18 cellular contexts compared by ENCODE assay signal in genomic region chr19:55669418-55670279, GRCh38. TPM values are rescaled to one million over a fixed set of nuclear protein-coding genes. Genes with fewer than 3 reads are reported as not detected.
DNase-seq lines count a peak whose midpoint lies in the region; ATAC-seq lines count a peak whose summit lies in the region.
"Had no signal": no experiment of that assay in that cellular context is flagged by ENCODE, and none has a peak within 500 bp of the region (broad histone marks: within the 10 kb centered on the region; RNA-seq: fewer than 3 reads in every experiment).

No MANE protein-coding gene starts in this region.

- H3K27me3 Mint-ChIP-seq in activated T-cell treated with anti-CD3 and anti-CD28 coated beads, Interleukin-2, amount 50 U/mL, for 24 hours = no peaks in the 10 kb centered on the region
- H3K27me3 Mint-ChIP-seq in activated T-cell treated with anti-CD3 and anti-CD28 coated beads, Interleukin-2, amount 50 U/mL, for 4 hours (ENCODE audit: low read depth) = no peaks in the 10 kb centered on the region
- H3K27me3 Mint-ChIP-seq in stimulated activated naive B cell treated with anti-CD40 and anti-IgM and Interleukin-4, amounts not matched to agents 10 μg/mL and 1 μg/mL and 100 μg/mL, for 72 hours = no peaks in the 10 kb centered on the region
- H3K27me3 Mint-ChIP-seq: naive B cell had no signal

- H3K36me3 Mint-ChIP-seq in activated T-cell treated with anti-CD3 and anti-CD28 coated beads, Interleukin-2, amount 50 U/mL, for 24 hours (ENCODE audit: low read depth) = peaks cover 94% of the 10 kb centered on the region
- H3K36me3 Mint-ChIP-seq in activated T-cell treated with anti-CD3 and anti-CD28 coated beads, Interleukin-2, amount 50 U/mL, for 4 hours (ENCODE audit: insufficient read depth) = peaks cover 32% of the 10 kb centered on the region
- H3K36me3 Mint-ChIP-seq in stimulated activated naive B cell treated with anti-CD40 and anti-IgM and Interleukin-4, amounts not matched to agents 10 μg/mL and 1 μg/mL and 100 μg/mL, for 72 hours = peaks cover 48 to 61% of the 10 kb centered on the region in 2 donors
- H3K36me3 Mint-ChIP-seq: naive B cell had no signal

- H3K27ac ChIP-seq in caudate nucleus (ENCODE audit: low read depth, low read length) = peak overlapping the region; percentile 19

- DNase-seq in activated T-cell treated with anti-CD3 and anti-CD28 coated beads, Interleukin-2, amount 50 U/mL, for 24 hours = no peak
- DNase-seq in activated T-cell treated with anti-CD3 and anti-CD28 coated beads, Interleukin-2, amount 50 U/mL, for 4 hours = no peak
- DNase-seq in caudate nucleus (lab: John Stamatoyannopoulos, UW) = peak in 38 of 61 donors; percentile 24 to 88 (median 58)
- no peak for DNase-seq in stimulated activated naive B cell treated with anti-CD40 and anti-IgM and Interleukin-4, amounts not matched to agents 10 μg/mL and 1 μg/mL and 100 μg/mL, for 72 hours
- DNase-seq: foreskin fibroblast; GOT3; mesendoderm; naive B cell; NCI-H1048; NCI-H187 treated with DMSO at 0.1 percent for 48 hours; NCI-H2227 treated with DMSO at 0.1 percent for 48 hours; Right ventricle myocardium superior; stimulated activated CD4-positive, alpha-beta T cell treated with anti-CD3 and anti-CD28 coated beads, Interleukin-4, amount 100 ng/mL, for 4 hours had no signal

- H3K9me3 Mint-ChIP-seq in activated T-cell treated with anti-CD3 and anti-CD28 coated beads, Interleukin-2, amount 50 U/mL, for 24 hours = no peaks in the 10 kb centered on the region
- no peaks in the 10 kb centered on the region for H3K9me3 Mint-ChIP-seq in activated T-cell treated with anti-CD3 and anti-CD28 coated beads, Interleukin-2, amount 50 U/mL, for 4 hours
- no peaks in the 10 kb centered on the region for H3K9me3 Mint-ChIP-seq in stimulated activated naive B cell treated with anti-CD40 and anti-IgM and Interleukin-4, amounts not matched to agents 10 μg/mL and 1 μg/mL and 100 μg/mL, for 72 hours
- H3K9me3 Mint-ChIP-seq: activated T-cell treated with anti-CD3 and anti-CD28 coated beads, Interleukin-2, amount 50 U/mL, for 72 hours; naive B cell had no signal

- H3K4me1 Mint-ChIP-seq in activated T-cell treated with anti-CD3 and anti-CD28 coated beads, Interleukin-2, amount 50 U/mL, for 24 hours (ENCODE audit: low read depth) = peaks cover 36% of the 10 kb centered on the region
- H3K4me1 Mint-ChIP-seq in activated T-cell treated with anti-CD3 and anti-CD28 coated beads, Interleukin-2, amount 50 U/mL, for 4 hours (ENCODE audit: low read depth) = peaks cover 30% of the 10 kb centered on the region
- H3K4me1 Mint-ChIP-seq in stimulated activated naive B cell treated with anti-CD40 and anti-IgM and Interleukin-4, amounts not matched to agents 10 μg/mL and 1 μg/mL and 100 μg/mL, for 72 hours = peaks cover 36 to 41% of the 10 kb centered on the region in 2 donors

- no peak overlapping the region for H3K4me3 Mint-ChIP-seq in activated T-cell treated with anti-CD3 and anti-CD28 coated beads, Interleukin-2, amount 50 U/mL, for 24 hours
- H3K4me3 Mint-ChIP-seq in activated T-cell treated with anti-CD3 and anti-CD28 coated beads, Interleukin-2, amount 50 U/mL, for 4 hours = no peak overlapping the region
- peak overlapping the region in 1 of 2 donors; percentile 30 for H3K4me3 Mint-ChIP-seq in stimulated activated naive B cell treated with anti-CD40 and anti-IgM and Interleukin-4, amounts not matched to agents 10 μg/mL and 1 μg/mL and 100 μg/mL, for 72 hours
- H3K4me3 Mint-ChIP-seq: activated T-cell treated with anti-CD3 and anti-CD28 coated beads, Interleukin-2, amount 50 U/mL, for 72 hours had no signal

- peak overlapping the region; percentile 68 for H3K27ac Mint-ChIP-seq in activated T-cell treated with anti-CD3 and anti-CD28 coated beads, Interleukin-2, amount 50 U/mL, for 24 hours
- H3K27ac Mint-ChIP-seq in stimulated activated naive B cell treated with anti-CD40 and anti-IgM and Interleukin-4, amounts not matched to agents 10 μg/mL and 1 μg/mL and 100 μg/mL, for 72 hours = peak overlapping the region; percentile 71
- H3K27ac Mint-ChIP-seq: activated T-cell treated with anti-CD3 and anti-CD28 coated beads, Interleukin-2, amount 50 U/mL, for 72 hours had no signal

- no peak for ATAC-seq in activated T-cell treated with anti-CD3 and anti-CD28 coated beads, Interleukin-2, amount 50 U/mL, for 4 hours
- no peak for ATAC-seq in stimulated activated naive B cell treated with anti-CD40 and anti-IgM and Interleukin-4, amounts not matched to agents 10 μg/mL and 1 μg/mL and 100 μg/mL, for 72 hours (replicated peaks)
- no peak for ATAC-seq in GM21737 (IDR thresholded peaks at IDR 0.05; ENCODE audit: unreplicated experiment)
- ATAC-seq in GM21423 (IDR thresholded peaks at IDR 0.05; ENCODE audit: unreplicated experiment) = no peak
- ATAC-seq: activated CD4-positive, CD25-positive, alpha-beta regulatory T cell treated with anti-CD3 and anti-CD28 coated beads, Interleukin-2, amount 50 U/mL, for 24 hours; left lobe of liver had no signal

RNA-seq across cellular contexts. Expression of gene EPN1, which starts 5.4 kb away (rescaled TPM):
- total RNA-seq in activated T-cell treated with anti-CD3 and anti-CD28 coated beads, Interleukin-2, amount 50 U/mL, for 4 hours = 10 to 100 TPM; 55.0 to 61.4 (median 55.2) TPM

RNA-seq across cellular contexts. Expression of gene U2AF2, which starts 14.8 kb away (rescaled TPM):
- 100 to 1,000 TPM; 467 to 532 (median 476) TPM for total RNA-seq in activated T-cell treated with anti-CD3 and anti-CD28 coated beads, Interleukin-2, amount 50 U/mL, for 4 hours

RNA-seq across cellular contexts. Expression of gene CCDC106, which starts 21.6 kb away (rescaled TPM):
- total RNA-seq in activated T-cell treated with anti-CD3 and anti-CD28 coated beads, Interleukin-2, amount 50 U/mL, for 4 hours = 1 to 10 TPM; 3.9 to 7.8 (median 4.8) TPM

RNA-seq across cellular contexts. Expression of gene ZNF581, which starts 26.2 kb away (rescaled TPM):
- 10 to 100 TPM; 46.2 to 54.1 (median 52.7) TPM for total RNA-seq in activated T-cell treated with anti-CD3 and anti-CD28 coated beads, Interleukin-2, amount 50 U/mL, for 4 hours

RNA-seq across cellular contexts. Expression of gene ZNF580, which starts 28.8 kb away (rescaled TPM):
- 10 to 100 TPM; 27.1 to 31.5 (median 28.5) TPM for total RNA-seq in activated T-cell treated with anti-CD3 and anti-CD28 coated beads, Interleukin-2, amount 50 U/mL, for 4 hours

Comparison
In these comparisons a context has a peak if more than half of its experiments do, and no peak if none do; other contexts are left out.
1. DNase-seq: peak in caudate nucleus (38 of 61); none in activated T-cell treated with anti-CD3 and anti-CD28 coated beads, Interleukin-2, amount 50 U/mL, for 24 hours (single experiment), activated T-cell treated with anti-CD3 and anti-CD28 coated beads, Interleukin-2, amount 50 U/mL, for 4 hours (single experiment) and stimulated activated naive B cell treated with anti-CD40 and anti-IgM and Interleukin-4, amounts not matched to agents 10 μg/mL and 1 μg/mL and 100 μg/mL, for 72 hours (single experiment).